Comparison of ENCODE assay signal across 13 cellular contexts in genomic region chr3:147218976-147219375, GRCh38.
"Had no signal": no experiment of that assay in that cellular context is flagged by ENCODE, and none has a peak within 500 bp of the region (broad histone marks: within the 10 kb centered on the region; RNA-seq: fewer than 3 reads in every experiment).

No MANE protein-coding gene starts in this region.

- H3K27me3 ChIP-seq: body of pancreas, testis had no signal

- ATAC-seq: body of pancreas, right cardiac atrium, T-cell, WTC11 had no signal

- H3K27ac ChIP-seq: body of pancreas, epithelial cell of prostate, testis had no signal

- DNase-seq: activated CD4-positive, alpha-beta T cell treated with anti-CD3 and anti-CD28 coated beads for 48 hours; activated naive CD4-positive, alpha-beta T cell treated with anti-CD3 and anti-CD28 coated beads, Interleukin-2, amount 10 ng/mL, durations not matched to agents 7 days and 5 days; body of pancreas; effector memory CD4-positive, alpha-beta T cell; hippocampal formation; right cardiac atrium; stimulated activated CD4-positive, alpha-beta T cell treated with anti-CD3 and anti-CD28 coated beads, Interleukin-2, amount 100 ng/mL, for 48 hours; stimulated activated CD8-positive, alpha-beta memory T cell treated with anti-CD3 and anti-CD28 coated beads, Interleukin-4, amount 100 ng/mL, for 48 hours; T-cell; T1000; testis had no signal

- H3K4me3 ChIP-seq: body of pancreas, testis had no signal

- H3K4me1 ChIP-seq: body of pancreas, testis had no signal

- H3K9me3 ChIP-seq: body of pancreas, testis had no signal
